Comparison of ENCODE assay signal across 9 cellular contexts in the genomic region with DNA sequence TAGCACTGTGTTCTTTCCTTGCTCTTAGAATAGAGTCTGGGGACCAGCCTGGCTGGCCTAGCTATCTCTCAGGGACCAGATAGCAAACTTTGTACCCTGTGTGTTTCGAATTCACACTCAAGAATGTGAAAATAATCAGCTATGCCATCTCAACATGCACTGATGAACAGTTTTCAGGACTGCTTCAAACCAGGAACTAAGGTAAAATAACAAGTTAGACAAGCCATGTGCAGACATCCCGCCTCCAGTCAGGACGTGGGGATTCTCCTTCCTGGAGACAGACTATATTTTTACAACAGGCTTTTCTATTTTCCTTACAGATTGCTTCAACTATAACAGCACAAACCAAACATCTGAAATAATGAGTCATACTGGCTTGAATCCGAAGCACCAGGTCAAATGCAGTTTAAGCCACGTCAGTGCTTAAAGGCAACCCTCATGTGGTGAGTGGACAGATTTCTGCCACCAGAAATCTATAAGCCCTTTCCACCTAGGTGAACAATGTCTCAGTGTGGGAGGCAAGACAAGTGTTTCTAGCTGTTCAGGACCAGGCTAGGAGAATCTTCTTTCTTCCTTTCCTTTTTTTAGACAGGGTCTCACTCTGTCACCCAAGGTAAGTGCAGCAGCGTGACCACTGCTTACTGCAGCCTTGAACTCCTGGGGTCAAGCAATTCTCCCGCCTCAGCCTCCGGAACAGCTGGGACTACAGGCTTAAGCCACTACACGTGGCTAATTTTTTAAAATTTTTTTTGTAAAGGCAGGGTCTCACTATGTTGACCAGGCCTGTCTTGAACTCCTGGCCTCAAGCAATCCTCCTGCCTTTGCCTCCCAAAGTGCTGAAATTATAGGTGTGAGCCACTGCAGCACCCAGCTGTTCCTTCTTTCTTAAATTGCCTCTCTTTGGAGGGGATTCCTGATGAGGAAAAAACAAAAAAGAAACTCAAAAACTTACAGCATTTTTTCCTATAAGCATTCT. TPM values are rescaled to one million over a fixed set of nuclear protein-coding genes. Genes with fewer than 3 reads are reported as not detected.
DNase-seq lines count a peak whose midpoint lies in the region.
"Had no signal": no experiment of that assay in that cellular context is flagged by ENCODE, and none has a peak within 500 bp of the region (broad histone marks: within the 10 kb centered on the region; RNA-seq: fewer than 3 reads in every experiment).

No MANE protein-coding gene starts in this region.

- H3K9ac ChIP-seq in muscle layer of colon (ENCODE audit: low read length), result no peak overlapping the region

- peak overlapping the region; percentile 70 for H3K27ac ChIP-seq in muscle layer of colon (ENCODE audit: low read depth, low read length)

- DNase-seq in AG08396 (ENCODE audit: low spot score), result peak; percentile 76
- peak; percentile 95 for DNase-seq in NCI-H226
- DNase-seq in epidermal melanocyte (ENCODE audit: insufficient read length, low spot score), result peak; percentile 66
- no peak for DNase-seq in pons (ENCODE audit: low spot score)
- no peak for DNase-seq in germinal center (ENCODE audit: low spot score)
- no peak for DNase-seq in activated CD4-positive, alpha-beta T cell treated with anti-CD3 and anti-CD28 coated beads, Interleukin-2, amount 50 U/mL, for 48 hours
- no peak for DNase-seq in SK-N-DZ (ENCODE audit: low spot score)
- DNase-seq: activated CD4-positive, CD25-positive, alpha-beta regulatory T cell had no signal

- no peaks in the 10 kb centered on the region for H3K27me3 ChIP-seq in muscle layer of colon (ENCODE audit: control insufficient read depth in 1 of 2, insufficient read depth in 2 of 2, low read length in 2 of 2)

- peaks cover 72% of the 10 kb centered on the region for H3K4me1 ChIP-seq in muscle layer of colon (ENCODE audit: insufficient read depth, low read length)

- H3K4me3 ChIP-seq in muscle layer of colon (ENCODE audit: low read depth in 1 of 2, low read length in 2 of 2), result no peak overlapping the region

- H3K9me3 ChIP-seq in muscle layer of colon (ENCODE audit: low read length), result no peaks in the 10 kb centered on the region

- H3K36me3 ChIP-seq in muscle layer of colon (ENCODE audit: insufficient read depth, low read length), result no peaks in the 10 kb centered on the region

RNA-seq across cellular contexts. Expression of a gene that starts 53.3 kb away (rescaled TPM):
- polyA plus RNA-seq in SK-N-DZ (2014; cell fraction: cytosol; rRNA removed), result 9.7 and 11.0 TPM in 2 replicates
- 9.2 and 9.8 TPM in 2 replicates for polyA plus RNA-seq in SK-N-DZ (2014; cell fraction: nucleus; rRNA removed)

Comparison
In these comparisons a context has a peak if more than half of its experiments do, and no peak if none do; other contexts are left out.
1. DNase-seq: peak in AG08396 (single experiment), NCI-H226 (single experiment) and epidermal melanocyte (single experiment); none in pons (single experiment), germinal center (single experiment), activated CD4-positive, alpha-beta T cell treated with anti-CD3 and anti-CD28 coated beads, Interleukin-2, amount 50 U/mL, for 48 hours (0 of 2) and SK-N-DZ (single experiment).